9 cellular contexts compared by ENCODE assay signal in genomic region chr11:48093795-48094642, GRCh38.
DNase-seq lines count a peak whose midpoint lies in the region; ATAC-seq and TF ChIP-seq lines count a peak whose summit lies in the region.
"Had no signal": no experiment of that assay in that cellular context is flagged by ENCODE, and none has a peak within 500 bp of the region (broad histone marks: within the 10 kb centered on the region; RNA-seq: fewer than 3 reads in every experiment).

No MANE protein-coding gene starts in this region.

- H3K9me3 ChIP-seq in muscle layer of duodenum (ENCODE audit: control insufficient read depth in 1 of 2, low read length in 2 of 2) = no peaks in the 10 kb centered on the region
- H3K9me3 ChIP-seq: thoracic aorta had no signal

- TF ChIP-seq CTCF in LNCaP clone FGC (IDR thresholded peaks at IDR 0.05; ENCODE audit: control insufficient read depth, extremely low read depth, insufficient read depth) (no peak), VCaP (conservative IDR thresholded peaks at IDR 0.05) (no peak)

- DNase-seq in DMS 273 treated with DMSO at 0.1 percent for 48 hours (lab: John Stamatoyannopoulos, UW) = peak; percentile 6
- peak; percentile 44 for DNase-seq in LNCaP clone FGC (ENCODE audit: low read depth)
- no peak for DNase-seq in NAMALWA (ENCODE audit: low spot score)
- DNase-seq in erythroblast (lab: John Stamatoyannopoulos, UW) = no peak

- H3K27ac ChIP-seq in VCaP = peak overlapping the region; percentile 96
- peak overlapping the region; percentile 11 for H3K27ac ChIP-seq in muscle layer of duodenum (ENCODE audit: low read length)
- H3K27ac ChIP-seq: thoracic aorta had no signal

- H3K36me3 ChIP-seq in muscle layer of duodenum (ENCODE audit: control insufficient read depth in 1 of 2, insufficient read depth in 2 of 2, low read length in 2 of 2) = no peaks in the 10 kb centered on the region
- H3K36me3 ChIP-seq: thoracic aorta had no signal

- no peaks in the 10 kb centered on the region for H3K27me3 ChIP-seq in muscle layer of duodenum (ENCODE audit: low read depth, low read length)

- no peak for TF ChIP-seq POLR2A in erythroblast (IDR thresholded peaks at IDR 0.05; ENCODE audit: low read length)

- peaks cover 7 to 12% of the 10 kb centered on the region in 2 donors for H3K4me1 ChIP-seq in muscle layer of duodenum (ENCODE audit: control insufficient read depth in 1 of 2, insufficient read depth in 2 of 2, low read length in 2 of 2)

- H3K4me3 ChIP-seq in LNCaP clone FGC (ENCODE audit: low read depth, low read length) (peak overlapping the region; percentile 10; the same call in 1 of the 2 replicates), muscle layer of duodenum (ENCODE audit: low read depth in 1 of 2, low read length in 2 of 2) (no peak overlapping the region)
- H3K4me3 ChIP-seq: thoracic aorta had no signal

- ATAC-seq in HG03442 (IDR thresholded peaks at IDR 0.05; ENCODE audit: unreplicated experiment) (no peak), HG03025 (IDR thresholded peaks at IDR 0.05; ENCODE audit: low FRiP score, unreplicated experiment) (no peak)

Comparison
In these comparisons a context has a peak if more than half of its experiments do, and no peak if none do; other contexts are left out.
1. DNase-seq: peak in DMS 273 treated with DMSO at 0.1 percent for 48 hours (single experiment) and LNCaP clone FGC (single experiment); none in NAMALWA (single experiment) and erythroblast (0 of 2).